ENCODE assay signal across 3 cellular contexts in genomic region chr4:176309772-176310171, GRCh38.
TF ChIP-seq lines count a peak whose summit lies in the region.

No MANE protein-coding gene starts in this region.

TF ChIP-seq in GM12891, 5 proteins besides CTCF, POLR2A, EP300 and RAD21:
- 0 out of 2 replicates have a peak, but pooled peaks have one; percentile 6 for TF ChIP-seq SPI1 (IDR thresholded peaks at IDR 0.05; ENCODE audit: low read depth, low read length)
- TF ChIP-seq POU2F2 (IDR thresholded peaks at IDR 0.05; ENCODE audit: low read depth, low read length): no peak

TF ChIP-seq in IMR-90, 13 proteins besides CTCF, POLR2A, EP300 and RAD21:
- TF ChIP-seq CEBPB (IDR thresholded peaks at IDR 0.05; ENCODE audit: low read depth, low read length) (peak; percentile 40; the same call in 1 of the 2 replicates), MAZ (IDR thresholded peaks at IDR 0.05; ENCODE audit: borderline replicate concordance, low read depth, low read length) (no peak)

TF ChIP-seq in K562, 482 proteins besides CTCF, POLR2A, EP300 and RAD21:
- TF ChIP-seq HLTF (IDR thresholded peaks at IDR 0.05): no peak
- TF ChIP-seq FOSL1 (tag; conservative IDR thresholded peaks at IDR 0.05): peak; percentile 39
- TF ChIP-seq FOXA3 (CRISPR knock-in tag; conservative IDR thresholded peaks at IDR 0.05 in 1 of 2, IDR thresholded peaks at IDR 0.05 in 1 of 2): peak; percentile 28 to 76; a peak in 3 of 4 replicates
TF ChIP-seq in K562: peak in this region for 2.
